ENCODE assay signal across 7 cellular contexts in the genomic region with DNA sequence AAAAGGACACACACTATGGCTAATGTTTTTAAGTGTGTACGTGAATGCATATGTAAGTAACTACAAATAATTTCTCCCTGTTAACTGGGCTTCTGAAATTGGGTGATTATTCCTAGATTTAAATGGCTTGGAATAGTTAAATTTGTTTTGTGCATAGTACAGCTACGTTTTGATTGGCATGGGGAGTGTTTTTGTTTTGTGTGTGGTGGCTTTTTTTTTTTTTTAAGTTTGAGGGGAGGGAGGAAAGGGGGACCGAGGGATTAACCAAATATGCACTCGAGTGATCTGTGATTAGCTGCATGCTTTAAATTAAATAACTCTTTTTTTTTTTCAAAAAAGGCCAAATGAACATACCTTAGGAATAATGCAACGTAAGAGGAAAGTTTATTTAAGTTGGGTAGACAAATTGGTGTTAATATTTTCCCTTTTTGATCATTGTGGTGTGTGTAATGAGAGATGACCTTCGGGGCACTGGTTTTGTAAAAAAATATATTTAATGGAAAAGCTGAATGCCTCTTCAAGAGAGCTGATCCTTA. TPM values are rescaled to one million over a fixed set of nuclear protein-coding genes. Genes with fewer than 3 reads are reported as not detected.
DNase-seq lines count a peak whose midpoint lies in the region; ATAC-seq and TF ChIP-seq lines count a peak whose summit lies in the region.

No MANE protein-coding gene starts in this region.

- H3K4me1 ChIP-seq in iPS DF 6.9 (ENCODE audit: control insufficient read depth, insufficient read depth, low read length): peaks cover 3% of the 10 kb centered on the region

- no peak for TF ChIP-seq CTCF in HFF-Myc (IDR thresholded peaks at IDR 0.05; ENCODE audit: low read depth, low read length, missing control alignments)
- TF ChIP-seq CTCF in GM13976 (IDR thresholded peaks at IDR 0.05; ENCODE audit: borderline replicate concordance, control extremely low read depth, extremely low read depth, insufficient read depth, missing control alignments): no peak

- peak overlapping the region; percentile 94 for H3K27ac Mint-ChIP-seq in activated CD4-positive, alpha-beta memory T cell treated with anti-CD3 and anti-CD28 coated beads for 36 hours
- H3K27ac Mint-ChIP-seq in stimulated activated memory B cell treated with anti-CD40 and anti-IgM and Interleukin-4, amounts not matched to agents 10 μg/mL and 1 μg/mL and 100 μg/mL, for 72 hours: peak overlapping the region; percentile 98

- DNase-seq in HFF-Myc (ENCODE audit: extremely low read depth, low read depth) (no peak), iPS DF 6.9 (ENCODE audit: low read depth, low spot score) (no peak), dermis blood vessel endothelial cell (no peak), GM13976 (ENCODE audit: low spot score) (no peak)
- DNase-seq in activated CD4-positive, alpha-beta memory T cell treated with anti-CD3 and anti-CD28 coated beads for 36 hours: no peak

- POLR2A ChIA-PET in activated CD4-positive, alpha-beta memory T cell treated with anti-CD3 and anti-CD28 coated beads for 36 hours (lab: Charles Lee): interaction anchor here (0.6 to 1.5 kb wide), 9 partner anchors 227 to 550 kb away, joined by 3 to 9 read pairs (median 4); no protein-coding TSS in a partner anchor

- intact Hi-C loops in activated CD4-positive, alpha-beta memory T cell treated with anti-CD3 and anti-CD28 coated beads for 36 hours (cut with micrococcal nuclease): loop anchor here (5.0 kb wide), 2 partner anchors 390 to 1515 kb away; partner anchors contain the start of gene ATXN1

- peaks cover 35% of the 10 kb centered on the region for H3K4me1 Mint-ChIP-seq in activated CD4-positive, alpha-beta memory T cell treated with anti-CD3 and anti-CD28 coated beads for 36 hours (ENCODE audit: low read depth)
- H3K4me1 Mint-ChIP-seq in stimulated activated memory B cell treated with anti-CD40 and anti-IgM and Interleukin-4, amounts not matched to agents 10 μg/mL and 1 μg/mL and 100 μg/mL, for 72 hours: peaks cover 51% of the 10 kb centered on the region

- H3K27ac ChIP-seq in iPS DF 6.9 (ENCODE audit: low read length): no peak overlapping the region

- H3K36me3 Mint-ChIP-seq in activated CD4-positive, alpha-beta memory T cell treated with anti-CD3 and anti-CD28 coated beads for 36 hours: peaks cover 41% of the 10 kb centered on the region
- peaks cover 9% of the 10 kb centered on the region for H3K36me3 Mint-ChIP-seq in stimulated activated memory B cell treated with anti-CD40 and anti-IgM and Interleukin-4, amounts not matched to agents 10 μg/mL and 1 μg/mL and 100 μg/mL, for 72 hours

- no peaks in the 10 kb centered on the region for H3K27me3 ChIP-seq in iPS DF 6.9 (ENCODE audit: control insufficient read depth, insufficient read depth, low read length)

- in situ Hi-C loops in GM13976 (cut with MboI; ENCODE audit: low sequenced_read_pairs, unreplicated experiment): no loop called here

- H3K27me3 Mint-ChIP-seq in activated CD4-positive, alpha-beta memory T cell treated with anti-CD3 and anti-CD28 coated beads for 36 hours: peaks cover 1% of the 10 kb centered on the region
- no peaks in the 10 kb centered on the region for H3K27me3 Mint-ChIP-seq in stimulated activated memory B cell treated with anti-CD40 and anti-IgM and Interleukin-4, amounts not matched to agents 10 μg/mL and 1 μg/mL and 100 μg/mL, for 72 hours

- CTCF ChIA-PET in activated CD4-positive, alpha-beta memory T cell treated with anti-CD3 and anti-CD28 coated beads for 36 hours (lab: Charles Lee): interaction anchor here (0.6 kb wide), 1 partner anchor 226 kb away, joined by 4 read pairs; no protein-coding TSS in a partner anchor

- no peaks in the 10 kb centered on the region for H3K9me3 ChIP-seq in iPS DF 6.9 (ENCODE audit: control insufficient read depth, insufficient read depth, low read length)

- no peaks in the 10 kb centered on the region for H3K9me3 Mint-ChIP-seq in activated CD4-positive, alpha-beta memory T cell treated with anti-CD3 and anti-CD28 coated beads for 36 hours
- H3K9me3 Mint-ChIP-seq in stimulated activated memory B cell treated with anti-CD40 and anti-IgM and Interleukin-4, amounts not matched to agents 10 μg/mL and 1 μg/mL and 100 μg/mL, for 72 hours: no peaks in the 10 kb centered on the region

- peak overlapping the region; percentile 100 for H3K4me3 Mint-ChIP-seq in activated CD4-positive, alpha-beta memory T cell treated with anti-CD3 and anti-CD28 coated beads for 36 hours
- peak overlapping the region; percentile 99 for H3K4me3 Mint-ChIP-seq in stimulated activated memory B cell treated with anti-CD40 and anti-IgM and Interleukin-4, amounts not matched to agents 10 μg/mL and 1 μg/mL and 100 μg/mL, for 72 hours

- no CpG with 5 or more reads among the region's 6 CpGs for WGBS in iPS DF 6.9 (ENCODE audit: insufficient coverage, insufficient read length)

- no peaks in the 10 kb centered on the region for H3K36me3 ChIP-seq in iPS DF 6.9 (ENCODE audit: control insufficient read depth, insufficient read depth, low read length)

- peak overlapping the region; percentile 85 for H3K4me3 ChIP-seq in HFF-Myc (replicated peaks; ENCODE audit: low read depth, low read length)
- H3K4me3 ChIP-seq in iPS DF 6.9 (ENCODE audit: low read length): peak overlapping the region; percentile 81; the same call in 1 of the 2 replicates

- ATAC-seq in stimulated activated memory B cell treated with anti-CD40 and anti-IgM and Interleukin-4, amounts not matched to agents 10 μg/mL and 1 μg/mL and 100 μg/mL, for 72 hours: no peak
- no peak for ATAC-seq in activated CD4-positive, CD25-positive, alpha-beta regulatory T cell treated with anti-CD3 and anti-CD28 coated beads, Interleukin-2, amount 50 U/mL, for 24 hours

RNA-seq across cellular contexts. Expression of gene JARID2, which starts 1.4 kb away (rescaled TPM):
- total RNA-seq in activated CD4-positive, alpha-beta memory T cell treated with anti-CD3 and anti-CD28 coated beads for 36 hours: 10 to 100 TPM; 41.4 to 44.0 TPM
- total RNA-seq in dermis blood vessel endothelial cell: 15.3 and 17.6 TPM in 2 replicates
